Comparison of ENCODE assay signal across 15 cellular contexts in the genomic region with DNA sequence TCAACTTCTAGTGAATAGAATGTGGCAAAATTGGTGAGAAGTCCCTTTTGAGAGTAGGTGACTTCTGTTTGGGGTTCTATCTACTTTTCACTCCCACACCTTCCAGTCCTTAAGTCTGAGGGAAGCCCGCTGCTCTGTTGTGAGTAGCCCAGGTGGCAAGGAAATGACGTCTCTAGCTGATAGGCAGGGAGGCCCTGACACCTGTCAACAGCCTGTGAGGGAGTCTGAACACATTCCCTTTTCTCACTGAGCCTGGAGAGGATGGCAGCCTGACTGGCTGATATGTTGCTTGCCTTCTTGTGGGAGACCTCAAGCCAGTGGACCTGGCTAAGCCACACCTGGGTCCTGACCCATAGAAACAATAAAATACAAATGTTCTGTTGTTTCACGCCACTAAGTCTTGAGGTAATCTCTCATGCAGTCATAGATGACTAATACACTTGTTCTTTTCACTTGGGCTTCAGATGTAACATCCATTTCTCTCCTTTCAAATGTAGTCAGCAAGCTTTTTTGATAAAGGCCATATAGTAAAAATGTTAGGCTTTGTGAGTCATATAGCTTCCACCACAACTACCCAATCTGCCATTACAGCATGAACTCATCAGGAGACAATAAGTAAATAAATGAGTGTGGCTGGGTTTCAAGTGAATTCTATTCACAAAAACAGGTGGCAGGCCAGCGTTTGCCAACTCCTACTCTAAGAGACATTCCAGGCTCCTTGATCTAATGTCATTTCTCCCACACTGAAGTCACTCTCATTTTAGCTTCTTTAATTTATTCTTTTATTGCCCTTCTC.
A peak's percentile ranks its signal among the peaks of the same experiment; 100 is the strongest.
DNase-seq lines count a peak whose midpoint lies in the region; ATAC-seq and TF ChIP-seq lines count a peak whose summit lies in the region.
"Had no signal": no experiment of that assay in that cellular context is flagged by ENCODE, and none has a peak within 500 bp of the region (broad histone marks: within the 10 kb centered on the region; RNA-seq: fewer than 3 reads in every experiment).

No MANE protein-coding gene starts in this region.

- no peaks in the 10 kb centered on the region for H3K36me3 ChIP-seq in endodermal cell (ENCODE audit: control insufficient read depth, insufficient read depth, low read length)
- H3K36me3 ChIP-seq: esophagus squamous epithelium, left ventricle myocardium inferior, prostate gland had no signal

- H3K4me3 Mint-ChIP-seq in Calu3 (ENCODE audit: low read depth, unreplicated experiment) (no peak overlapping the region), endodermal cell (no peak overlapping the region)
- H3K4me3 Mint-ChIP-seq: GM23338, type B pancreatic cell had no signal

- peaks cover 3% of the 10 kb centered on the region for H3K9me3 Mint-ChIP-seq in Calu3 (ENCODE audit: low read depth, unreplicated experiment)
- H3K9me3 Mint-ChIP-seq in endodermal cell: no peaks in the 10 kb centered on the region
- H3K9me3 Mint-ChIP-seq: GM23338 had no signal

- H3K36me3 Mint-ChIP-seq in Calu3 (ENCODE audit: insufficient read depth, unreplicated experiment): no peaks in the 10 kb centered on the region
- no peaks in the 10 kb centered on the region for H3K36me3 Mint-ChIP-seq in endodermal cell (ENCODE audit: low read depth)
- H3K36me3 Mint-ChIP-seq: type B pancreatic cell had no signal

- H3K27ac ChIP-seq in endodermal cell (ENCODE audit: low read depth, low read length): peak overlapping the region; percentile 96
- H3K27ac ChIP-seq: esophagus squamous epithelium, left ventricle myocardium inferior, prostate gland had no signal

- ATAC-seq in GM19463 (IDR thresholded peaks at IDR 0.05; ENCODE audit: unreplicated experiment) (peak; percentile 51), HG03460 (IDR thresholded peaks at IDR 0.05; ENCODE audit: unreplicated experiment) (no peak), GM18517 (IDR thresholded peaks at IDR 0.05; ENCODE audit: unreplicated experiment) (no peak)
- ATAC-seq: GM23338, Right ventricle myocardium inferior had no signal

- H3K27ac Mint-ChIP-seq in Calu3 (ENCODE audit: unreplicated experiment) (no peak overlapping the region), endodermal cell (no peak overlapping the region)
- H3K27ac Mint-ChIP-seq: GM23338, type B pancreatic cell had no signal

- CTCF ChIA-PET in Calu3 (lab: Charles Lee): interaction anchor here (0.8 kb wide), 1 partner anchor 9 kb away, joined by 3 read pairs; no protein-coding TSS in a partner anchor

- DNase-seq in Calu3 (peak; percentile 3), NCI-H2107 treated with DMSO at 0.1 percent for 48 hours (lab: John Stamatoyannopoulos, UW; ENCODE audit: unreplicated experiment) (peak; percentile 49), endodermal cell (no peak), NK-92 (lab: John Stamatoyannopoulos, UW; ENCODE audit: unreplicated experiment) (no peak), GF-D8 (lab: John Stamatoyannopoulos, UW) (no peak)
- DNase-seq: esophagus squamous epithelium, left ventricle myocardium inferior, NCI-H1436 treated with DMSO at 0.1 percent for 48 hours had no signal

- no peak overlapping the region for H3K4me3 ChIP-seq in endodermal cell (ENCODE audit: low read length)
- H3K4me3 ChIP-seq: esophagus squamous epithelium, GM23338, left ventricle myocardium inferior, prostate gland had no signal

- H3K27me3 Mint-ChIP-seq in Calu3 (ENCODE audit: unreplicated experiment) (no peaks in the 10 kb centered on the region), endodermal cell (ENCODE audit: insufficient read depth) (peaks cover 3% of the 10 kb centered on the region)
- H3K27me3 Mint-ChIP-seq: type B pancreatic cell had no signal

- H3K27me3 ChIP-seq in endodermal cell (ENCODE audit: control insufficient read depth, insufficient read depth, low read length, poor library complexity, severe bottlenecking): no peaks in the 10 kb centered on the region
- H3K27me3 ChIP-seq: esophagus squamous epithelium had no signal

- BruUV-seq in Calu3 (replicated peaks; lab: Mats Ljungman, UMichigan): no TSS peak

- peaks cover 15% of the 10 kb centered on the region for H3K4me1 Mint-ChIP-seq in Calu3 (ENCODE audit: low read depth, unreplicated experiment)
- H3K4me1 Mint-ChIP-seq in endodermal cell: peaks cover 5% of the 10 kb centered on the region

- no peaks in the 10 kb centered on the region for H3K9me3 ChIP-seq in endodermal cell (ENCODE audit: control insufficient read depth, low read length)
- H3K9me3 ChIP-seq: esophagus squamous epithelium, left ventricle myocardium inferior, prostate gland had no signal

- intact Hi-C loops in Calu3 (cut with micrococcal nuclease; ENCODE audit: unreplicated experiment): no loop called here

- TF ChIP-seq CTCF in Calu3 (IDR thresholded peaks at IDR 0.05; ENCODE audit: unreplicated experiment): no peak
- no peak for TF ChIP-seq CTCF in endodermal cell (conservative IDR thresholded peaks at IDR 0.05)

- H3K4me1 ChIP-seq in endodermal cell (ENCODE audit: control insufficient read depth, insufficient read depth, low read length): no peaks in the 10 kb centered on the region
- H3K4me1 ChIP-seq: esophagus squamous epithelium, left ventricle myocardium inferior, prostate gland had no signal

- 84 to 85% methylated on average over 4 of the region's 4 CpGs for WGBS in endodermal cell (ENCODE audit: insufficient coverage in 1 of 2, insufficient read length in 1 of 2), 2 experiments

- H3K9ac ChIP-seq in endodermal cell (ENCODE audit: extremely low read depth, low read length, poor library complexity, severe bottlenecking): no peak overlapping the region

Comparison
In these comparisons a context has a peak if more than half of its experiments do, and no peak if none do; other contexts are left out.
1. DNase-seq: peak in Calu3 (single experiment) and NCI-H2107 treated with DMSO at 0.1 percent for 48 hours (single experiment); none in endodermal cell (single experiment), NK-92 (single experiment) and GF-D8 (single experiment).